ENCODE assay signal across 1 cellular context in genomic region chr18:5900249-5900648, GRCh38.
TF ChIP-seq lines count a peak whose summit lies in the region.

No MANE protein-coding gene starts in this region.

TF ChIP-seq in HepG2, 621 proteins besides CTCF, POLR2A, EP300 and RAD21 (continued from another document):
- TF ChIP-seq ZNF639 (CRISPR knock-in tag; conservative IDR thresholded peaks at IDR 0.05) = no peak
- 0 out of 2 replicates have a peak, but pooled peaks have one; percentile 36 for TF ChIP-seq BCL6 (CRISPR knock-in tag; IDR thresholded peaks at IDR 0.05)
- TF ChIP-seq SOX13 (IDR thresholded peaks at IDR 0.05) = no peak
- peak in 1 of 2 experiments; percentile 54; a peak in 2 of 4 replicates for TF ChIP-seq SOX13 (CRISPR knock-in tag; conservative IDR thresholded peaks at IDR 0.05 in 1 of 2, IDR thresholded peaks at IDR 0.05 in 1 of 2)
- TF ChIP-seq FOSL2 (CRISPR knock-in tag; IDR thresholded peaks at IDR 0.05) = peak; percentile 33; the same call in 1 of the 2 replicates
- 0 out of 4 replicates have a peak, but pooled peaks of 1 of the 2 experiments have one; percentile 50 for TF ChIP-seq ATF4 (CRISPR knock-in tag; IDR thresholded peaks at IDR 0.05)
- TF ChIP-seq TOE1 (CRISPR knock-in tag; IDR thresholded peaks at IDR 0.05) = no peak
- TF ChIP-seq ZBTB3 (CRISPR knock-in tag; IDR thresholded peaks at IDR 0.05; ENCODE audit: borderline replicate concordance, low read depth) = no peak
- TF ChIP-seq FOXA3 (CRISPR knock-in tag; IDR thresholded peaks at IDR 0.05) = peak; percentile 11; the same call in 1 of the 2 replicates
